In the genomic region with DNA sequence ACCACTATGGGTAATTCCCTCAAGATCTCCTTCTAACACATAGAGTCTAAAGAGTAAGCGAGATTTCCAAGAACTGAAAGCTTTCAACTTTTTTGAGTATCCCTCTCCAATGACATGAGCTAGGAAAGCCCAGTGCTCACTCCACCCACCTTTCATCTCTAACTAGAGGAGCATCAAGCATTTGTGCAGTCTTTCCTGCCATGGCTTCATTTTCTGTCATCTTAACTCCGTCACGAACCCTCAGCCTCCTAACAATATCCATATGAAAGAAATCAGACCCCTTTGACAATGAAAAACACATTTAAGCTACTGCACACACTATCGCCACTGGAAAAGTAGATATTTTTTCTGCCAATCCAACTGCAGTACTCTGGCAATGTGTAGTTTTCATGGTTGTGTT, we compare ENCODE assay signal across 21 cellular contexts.
"Had no signal": no experiment of that assay in that cellular context is flagged by ENCODE, and none has a peak within 500 bp of the region (broad histone marks: within the 10 kb centered on the region; RNA-seq: fewer than 3 reads in every experiment).

No MANE protein-coding gene starts in this region.

- H3K9me3 ChIP-seq: gastrocnemius medialis, pancreas, psoas muscle, right atrium auricular region, thyroid gland had no signal

- H3K9me3 Mint-ChIP-seq: activated CD4-positive, alpha-beta memory T cell treated with anti-CD3 and anti-CD28 coated beads, Interleukin-2, amount 10 ng/mL, durations not matched to agents 7 days and 5 days; activated CD4-positive, alpha-beta T cell treated with anti-CD3 and anti-CD28 coated beads, Interleukin-2, amount 10 ng/mL, durations not matched to agents 24 days and 14 days; activated naive CD8-positive, alpha-beta T cell treated with anti-CD3 and anti-CD28 coated beads, Interleukin-2, amount 10 ng/mL, durations not matched to agents 7 days and 5 days; natural killer cell treated with Interleukin-12 subunit alpha and Interleukin-12 subunit beta and Interleukin-15 and Interleukin-18, amount 100 ng/mL, for 72 hours; stimulated activated naive CD8-positive, alpha-beta T cell treated with anti-CD3 and anti-CD28 coated beads, Interleukin-15, Interleukin-2, amounts not matched to agents 100 ng/mL and 50 ng/mL, for 24 hours had no signal

- DNase-seq: activated CD4-positive, alpha-beta memory T cell treated with anti-CD3 and anti-CD28 coated beads, Interleukin-2, amount 10 ng/mL, durations not matched to agents 7 days and 5 days; activated CD4-positive, alpha-beta T cell treated with anti-CD3 and anti-CD28 coated beads, Interleukin-2, amount 10 ng/mL, durations not matched to agents 24 days and 14 days; activated CD4-positive, CD25-positive, alpha-beta regulatory T cell; activated CD8-positive, alpha-beta memory T cell treated with anti-CD3 and anti-CD28 coated beads, Interleukin-2, amount 10 ng/mL, durations not matched to agents 7 days and 5 days; activated naive CD4-positive, alpha-beta T cell; activated naive CD8-positive, alpha-beta T cell treated with anti-CD3 and anti-CD28 coated beads, Interleukin-2, amount 10 ng/mL, durations not matched to agents 7 days and 5 days; activated T-cell treated with anti-CD3 and anti-CD28 coated beads for 4 hours; cerebellar nuclear complex; cortex of kidney; effector CD4-positive, alpha-beta T cell; gastrocnemius medialis; head of caudate nucleus; hypothalamus; pancreas; psoas muscle; stimulated activated CD4-positive, alpha-beta T cell treated with anti-CD3 and anti-CD28 coated beads, Interleukin-4, amount 100 ng/mL, for 24 hours; substantia nigra; thyroid gland had no signal

- H3K36me3 Mint-ChIP-seq: natural killer cell treated with Interleukin-12 subunit alpha and Interleukin-12 subunit beta and Interleukin-15 and Interleukin-18, amount 100 ng/mL, for 72 hours had no signal

- ATAC-seq: activated CD8-positive, alpha-beta memory T cell treated with anti-CD3 and anti-CD28 coated beads, Interleukin-2, amount 10 ng/mL, durations not matched to agents 7 days and 5 days; gastrocnemius medialis; natural killer cell treated with Interleukin-12 subunit alpha and Interleukin-12 subunit beta and Interleukin-15 and Interleukin-18, amount 100 ng/mL, for 72 hours; pancreas; psoas muscle had no signal

- H3K27me3 Mint-ChIP-seq: activated CD4-positive, alpha-beta memory T cell treated with anti-CD3 and anti-CD28 coated beads, Interleukin-2, amount 10 ng/mL, durations not matched to agents 7 days and 5 days; activated CD4-positive, alpha-beta T cell treated with anti-CD3 and anti-CD28 coated beads, Interleukin-2, amount 10 ng/mL, durations not matched to agents 24 days and 14 days; activated CD8-positive, alpha-beta memory T cell treated with anti-CD3 and anti-CD28 coated beads, Interleukin-2, amount 10 ng/mL, durations not matched to agents 7 days and 5 days; activated naive CD8-positive, alpha-beta T cell treated with anti-CD3 and anti-CD28 coated beads, Interleukin-2, amount 10 ng/mL, durations not matched to agents 7 days and 5 days; stimulated activated naive CD8-positive, alpha-beta T cell treated with anti-CD3 and anti-CD28 coated beads, Interleukin-15, Interleukin-2, amounts not matched to agents 100 ng/mL and 50 ng/mL, for 24 hours had no signal

- H3K4me3 Mint-ChIP-seq: activated CD4-positive, alpha-beta memory T cell treated with anti-CD3 and anti-CD28 coated beads, Interleukin-2, amount 10 ng/mL, durations not matched to agents 7 days and 5 days; activated CD4-positive, alpha-beta T cell treated with anti-CD3 and anti-CD28 coated beads, Interleukin-2, amount 10 ng/mL, durations not matched to agents 24 days and 14 days; activated CD8-positive, alpha-beta memory T cell treated with anti-CD3 and anti-CD28 coated beads, Interleukin-2, amount 10 ng/mL, durations not matched to agents 7 days and 5 days; activated naive CD8-positive, alpha-beta T cell treated with anti-CD3 and anti-CD28 coated beads, Interleukin-2, amount 10 ng/mL, durations not matched to agents 7 days and 5 days; natural killer cell treated with Interleukin-12 subunit alpha and Interleukin-12 subunit beta and Interleukin-15 and Interleukin-18, amount 100 ng/mL, for 72 hours; stimulated activated naive CD8-positive, alpha-beta T cell treated with anti-CD3 and anti-CD28 coated beads, Interleukin-15, Interleukin-2, amounts not matched to agents 100 ng/mL and 50 ng/mL, for 24 hours had no signal

- H3K27ac Mint-ChIP-seq: activated CD4-positive, alpha-beta memory T cell treated with anti-CD3 and anti-CD28 coated beads, Interleukin-2, amount 10 ng/mL, durations not matched to agents 7 days and 5 days; activated CD4-positive, alpha-beta T cell treated with anti-CD3 and anti-CD28 coated beads, Interleukin-2, amount 10 ng/mL, durations not matched to agents 24 days and 14 days; activated CD8-positive, alpha-beta memory T cell treated with anti-CD3 and anti-CD28 coated beads, Interleukin-2, amount 10 ng/mL, durations not matched to agents 7 days and 5 days; activated naive CD8-positive, alpha-beta T cell treated with anti-CD3 and anti-CD28 coated beads, Interleukin-2, amount 10 ng/mL, durations not matched to agents 7 days and 5 days had no signal
